Comparison of ENCODE assay signal across 8 cellular contexts in genomic region chr21:29299046-29299905, GRCh38. TPM values are rescaled to one million over a fixed set of nuclear protein-coding genes. Genes with fewer than 3 reads are reported as not detected.
DNase-seq lines count a peak whose midpoint lies in the region; ATAC-seq and TF ChIP-seq lines count a peak whose summit lies in the region.

No MANE protein-coding gene starts in this region.

- CTCF ChIA-PET in CD4-positive, alpha-beta memory T cell (lab: Charles Lee; ENCODE audit: partially characterized antibody), result interaction anchor here (0.6 to 2.8 kb wide), 16 partner anchors 15 to 212 kb away, joined by 3 to 14 read pairs (median 4); no protein-coding TSS in a partner anchor

- peaks cover 48 to 80% (median 64%) of the 10 kb centered on the region in 4 donors for H3K4me1 Mint-ChIP-seq in CD4-positive, alpha-beta memory T cell

- peaks cover 0 to 2% (median 0%) of the 10 kb centered on the region in 8 donors for H3K9me3 Mint-ChIP-seq in CD4-positive, alpha-beta memory T cell

- POLR2A ChIA-PET in CD4-positive, alpha-beta memory T cell (lab: Charles Lee; ENCODE audit: partially characterized antibody), result interaction anchor here (0.6 to 4.3 kb wide), 16 partner anchors 9 to 306 kb away, joined by 3 to 42 read pairs (median 5); partner anchors contain the start of genes CCT8, LTN1, RWDD2B and USP16

- intact Hi-C loops in CD4-positive, alpha-beta memory T cell (cut with micrococcal nuclease), result loop anchor here (1.0 to 10.0 kb wide), 5 partner anchors 103 to 414 kb away; partner anchors contain the start of genes CCT8 and USP16
- intact Hi-C loops in sigmoid colon (cut with DNase I), result loop anchor here (2.0 kb wide), 3 partner anchors 44 to 74 kb away; no protein-coding TSS in a partner anchor

- TF ChIP-seq EP300 in sigmoid colon (IDR thresholded peaks at IDR 0.05), result no peak

- peak overlapping the region; percentile 70 to 94 (median 85) for H3K27ac Mint-ChIP-seq in CD4-positive, alpha-beta memory T cell

- H3K27ac ChIP-seq in CD4-positive, alpha-beta memory T cell (ENCODE audit: low read depth, low read length), result peak overlapping the region; percentile 47
- H3K27ac ChIP-seq in iPS DF 6.9 (ENCODE audit: low read length) (no peak overlapping the region), sigmoid colon (peak overlapping the region; percentile 87 to 97 (median 92))

- H3K27me3 ChIP-seq in CD4-positive, alpha-beta memory T cell (ENCODE audit: insufficient read depth, low read length), result no peaks in the 10 kb centered on the region
- H3K27me3 ChIP-seq in iPS DF 6.9 (ENCODE audit: control insufficient read depth, insufficient read depth, low read length), result no peaks in the 10 kb centered on the region
- H3K27me3 ChIP-seq in sigmoid colon, result no peaks in the 10 kb centered on the region

- ATAC-seq in GM21381 (IDR thresholded peaks at IDR 0.05; ENCODE audit: unreplicated experiment), result peak; percentile 6

- H3K9me3 ChIP-seq in CD4-positive, alpha-beta memory T cell (ENCODE audit: control insufficient read depth in 1 of 2, low read length in 2 of 2), result no peaks in the 10 kb centered on the region
- no peaks in the 10 kb centered on the region for H3K9me3 ChIP-seq in iPS DF 6.9 (ENCODE audit: control insufficient read depth, insufficient read depth, low read length)
- no peaks in the 10 kb centered on the region for H3K9me3 ChIP-seq in sigmoid colon

- in situ Hi-C loops in astrocyte of the cerebellum (cut with HindIII; ENCODE audit: low sequenced_read_pairs), result no loop called here

- WGBS in iPS DF 6.9 (ENCODE audit: insufficient coverage, insufficient read length), result no CpG with 5 or more reads among the region's 75 CpGs
- 0 to 1% methylated on average over 75 of the region's 75 CpGs for WGBS in sigmoid colon, 2 donors

- TF ChIP-seq POLR2A in sigmoid colon (IDR thresholded peaks at IDR 0.05), result no peak

- H3K4me3 Mint-ChIP-seq in CD4-positive, alpha-beta memory T cell, result peak overlapping the region; percentile 86 to 95 (median 90)

- no peak for TF ChIP-seq CTCF in astrocyte of the cerebellum (IDR thresholded peaks at IDR 0.05; ENCODE audit: low read depth, low read length, missing control alignments)
- no peak for TF ChIP-seq CTCF in sigmoid colon (IDR thresholded peaks at IDR 0.05)

- no peaks in the 10 kb centered on the region for H3K36me3 ChIP-seq in CD4-positive, alpha-beta memory T cell (ENCODE audit: insufficient read depth, low read length)
- H3K36me3 ChIP-seq in iPS DF 6.9 (ENCODE audit: control insufficient read depth, insufficient read depth, low read length), result no peaks in the 10 kb centered on the region
- no peaks in the 10 kb centered on the region for H3K36me3 ChIP-seq in sigmoid colon

- H3K4me3 ChIP-seq in CD4-positive, alpha-beta memory T cell (ENCODE audit: low read length in 2 of 2), result peak overlapping the region; percentile 32 to 67
- H3K4me3 ChIP-seq in astrocyte of the cerebellum (ENCODE audit: low read depth, low read length) (peak overlapping the region; percentile 55), iPS DF 6.9 (ENCODE audit: low read length) (peak overlapping the region; percentile 54), sigmoid colon (peak overlapping the region; percentile 59 to 96 (median 84))

- no peaks in the 10 kb centered on the region for H3K27me3 Mint-ChIP-seq in CD4-positive, alpha-beta memory T cell

- H3K4me1 ChIP-seq in CD4-positive, alpha-beta memory T cell (ENCODE audit: insufficient read depth, low read length), result peaks cover 65% of the 10 kb centered on the region
- H3K4me1 ChIP-seq in iPS DF 6.9 (ENCODE audit: control insufficient read depth, insufficient read depth, low read length) (0 out of 2 replicates have a peak, but pooled peaks cover 2% of the 10 kb centered on the region), sigmoid colon (peaks cover 0 to 55% (median 45%) of the 10 kb centered on the region in 4 donors)

- DNase-seq in CD4-positive, alpha-beta memory T cell, result peak; percentile 60 to 81 (median 69)
- DNase-seq in KG1 (lab: John Stamatoyannopoulos, UW) (peak; percentile 21), T-helper 9 cell (peak; percentile 56), astrocyte of the cerebellum (ENCODE audit: low read depth) (no peak), iPS DF 6.9 (ENCODE audit: low read depth, low spot score) (no peak), sigmoid colon (peak; percentile 81), HPDE6-E6E7 (ENCODE audit: extremely low spot score) (no peak)

- peaks cover 0 to 4% of the 10 kb centered on the region in 2 donors for H3K36me3 Mint-ChIP-seq in CD4-positive, alpha-beta memory T cell

RNA-seq across cellular contexts. Expression of gene BACH1, which starts 0.6 kb away (rescaled TPM):
- total RNA-seq in CD4-positive, alpha-beta memory T cell, result 10 to 100 TPM; 46.5 to 49.0 TPM
- polyA plus RNA-seq in CD4-positive, alpha-beta memory T cell, result 10 to 100 TPM; 19.1 to 19.4 TPM
- total RNA-seq in sigmoid colon, result 10 to 100 TPM; 47.1 to 89.6 (median 85.0) TPM
- 10 to 100 TPM in 2 of 3 donors, 1 to 10 TPM in 1; 8.4 to 16.6 (median 10.1) TPM for polyA plus RNA-seq in sigmoid colon

Comparison
In these comparisons a context has a peak if more than half of its experiments do, and no peak if none do; other contexts are left out.
1. DNase-seq: peak in CD4-positive, alpha-beta memory T cell (5 of 5), KG1 (single experiment), T-helper 9 cell (single experiment) and sigmoid colon (single experiment); none in astrocyte of the cerebellum (single experiment), iPS DF 6.9 (single experiment) and HPDE6-E6E7 (single experiment).
2. Peak in every context shown above with its lines, with median percentiles within 50 percentile points of each other: H3K4me3 ChIP-seq.